ENCODE assay signal across 9 cellular contexts in the genomic region with DNA sequence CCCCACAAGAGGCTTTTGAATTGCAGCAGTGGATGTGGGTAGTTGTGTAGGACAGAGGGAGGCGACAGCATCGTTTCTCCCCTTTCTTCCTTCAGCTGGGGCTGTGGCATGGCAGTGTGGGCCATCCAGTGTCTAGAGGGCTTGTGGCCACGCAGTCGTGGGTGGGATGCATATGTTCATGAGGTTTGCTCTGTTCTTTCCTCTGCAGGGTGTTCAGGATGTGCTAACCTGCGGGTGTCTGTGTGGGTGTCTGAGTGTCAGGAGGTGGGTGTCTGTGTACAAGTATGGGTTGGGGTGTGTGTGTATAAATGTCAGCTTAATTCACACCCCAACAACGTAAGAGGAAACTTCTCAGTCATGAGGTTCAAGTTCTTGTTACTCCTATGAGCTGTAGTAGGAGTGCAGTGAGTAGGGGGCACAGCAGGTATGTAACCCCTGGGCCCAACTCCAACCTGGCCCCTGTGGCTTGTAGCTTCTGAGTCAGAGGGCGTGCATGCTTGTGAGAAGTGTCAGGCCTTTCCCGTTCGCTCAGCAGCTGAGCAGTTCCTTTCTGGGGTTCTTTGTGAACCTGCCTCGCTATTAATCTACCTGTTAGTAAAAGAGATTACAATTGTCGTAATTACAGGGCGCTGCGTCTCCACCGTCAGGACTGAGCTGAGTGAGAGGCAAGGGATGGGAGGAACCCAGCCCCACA. TPM values are rescaled to one million over a fixed set of nuclear protein-coding genes. Genes with fewer than 3 reads are reported as not detected.
DNase-seq lines count a peak whose midpoint lies in the region.
"Had no signal": no experiment of that assay in that cellular context is flagged by ENCODE, and none has a peak within 500 bp of the region (broad histone marks: within the 10 kb centered on the region; RNA-seq: fewer than 3 reads in every experiment).

No MANE protein-coding gene starts in this region.

- intact Hi-C loops in activated CD4-positive, alpha-beta T cell treated with anti-CD3 and anti-CD28 coated beads, Interleukin-2, amount 10 ng/mL, durations not matched to agents 24 days and 14 days (cut with micrococcal nuclease) = no loop called here

- no peaks in the 10 kb centered on the region for H3K9me3 Mint-ChIP-seq in activated CD4-positive, alpha-beta T cell treated with anti-CD3 and anti-CD28 coated beads, Interleukin-2, amount 10 ng/mL, durations not matched to agents 24 days and 14 days
- H3K9me3 Mint-ChIP-seq in activated CD4-positive, alpha-beta T cell treated with anti-CD3 and anti-CD28 coated beads, Interleukin-2, amount 10 ng/mL, durations not matched to agents 7 days and 5 days = no peaks in the 10 kb centered on the region
- H3K9me3 Mint-ChIP-seq in activated naive CD8-positive, alpha-beta T cell (ENCODE audit: low read depth) = no peaks in the 10 kb centered on the region

- POLR2A ChIA-PET in activated CD4-positive, alpha-beta T cell treated with anti-CD3 and anti-CD28 coated beads, Interleukin-2, amount 10 ng/mL, durations not matched to agents 7 days and 5 days (lab: Charles Lee) = no interaction called here

- H3K27ac Mint-ChIP-seq in activated CD4-positive, alpha-beta T cell treated with anti-CD3 and anti-CD28 coated beads, Interleukin-2, amount 10 ng/mL, durations not matched to agents 24 days and 14 days = peak overlapping the region; percentile 36
- no peak overlapping the region for H3K27ac Mint-ChIP-seq in activated CD4-positive, alpha-beta T cell treated with anti-CD3 and anti-CD28 coated beads, Interleukin-2, amount 10 ng/mL, durations not matched to agents 7 days and 5 days
- H3K27ac Mint-ChIP-seq in activated naive CD8-positive, alpha-beta T cell = peak overlapping the region; percentile 89

- CTCF ChIA-PET in activated CD4-positive, alpha-beta T cell treated with anti-CD3 and anti-CD28 coated beads, Interleukin-2, amount 10 ng/mL, durations not matched to agents 7 days and 5 days (lab: Charles Lee) = interaction anchor here (1.1 to 2.8 kb wide), 5 partner anchors 10 to 79 kb away, joined by 4 to 8 read pairs (median 6); no protein-coding TSS in a partner anchor

- peak overlapping the region; percentile 7 for H3K4me3 Mint-ChIP-seq in activated CD4-positive, alpha-beta T cell treated with anti-CD3 and anti-CD28 coated beads, Interleukin-2, amount 10 ng/mL, durations not matched to agents 24 days and 14 days
- H3K4me3 Mint-ChIP-seq in activated CD4-positive, alpha-beta T cell treated with anti-CD3 and anti-CD28 coated beads, Interleukin-2, amount 10 ng/mL, durations not matched to agents 7 days and 5 days = no peak overlapping the region
- H3K4me3 Mint-ChIP-seq in activated naive CD8-positive, alpha-beta T cell = peak overlapping the region; percentile 41

- H3K36me3 Mint-ChIP-seq in activated CD4-positive, alpha-beta T cell treated with anti-CD3 and anti-CD28 coated beads, Interleukin-2, amount 10 ng/mL, durations not matched to agents 24 days and 14 days (ENCODE audit: low read depth) = no peaks in the 10 kb centered on the region
- no peaks in the 10 kb centered on the region for H3K36me3 Mint-ChIP-seq in activated CD4-positive, alpha-beta T cell treated with anti-CD3 and anti-CD28 coated beads, Interleukin-2, amount 10 ng/mL, durations not matched to agents 7 days and 5 days (ENCODE audit: low read depth)
- no peaks in the 10 kb centered on the region for H3K36me3 Mint-ChIP-seq in activated naive CD8-positive, alpha-beta T cell

- DNase-seq in activated CD4-positive, alpha-beta T cell treated with anti-CD3 and anti-CD28 coated beads, Interleukin-2, amount 10 ng/mL, durations not matched to agents 24 days and 14 days = no peak
- no peak for DNase-seq in activated CD4-positive, alpha-beta T cell treated with anti-CD3 and anti-CD28 coated beads, Interleukin-2, amount 10 ng/mL, durations not matched to agents 7 days and 5 days
- DNase-seq in kidney tubule cell (ENCODE audit: low spot score) = peak; percentile 39
- DNase-seq in substantia nigra (lab: John Stamatoyannopoulos, UW) = no peak
- no peak for DNase-seq in stimulated activated CD4-positive, alpha-beta T cell treated with anti-CD3 and anti-CD28 coated beads, Interleukin-12 subunit alpha, Interleukin-12 subunit beta, amount 100 ng/mL, for 4 hours
- no peak for DNase-seq in globus pallidus (ENCODE audit: low spot score)
- no peak for DNase-seq in MV-4-11 (lab: John Stamatoyannopoulos, UW)
- DNase-seq: NCI-H1105 treated with DMSO at 0.1 percent for 48 hours had no signal

- peaks cover 17% of the 10 kb centered on the region for H3K4me1 Mint-ChIP-seq in activated CD4-positive, alpha-beta T cell treated with anti-CD3 and anti-CD28 coated beads, Interleukin-2, amount 10 ng/mL, durations not matched to agents 24 days and 14 days
- no peaks in the 10 kb centered on the region for H3K4me1 Mint-ChIP-seq in activated CD4-positive, alpha-beta T cell treated with anti-CD3 and anti-CD28 coated beads, Interleukin-2, amount 10 ng/mL, durations not matched to agents 7 days and 5 days
- peaks cover 24% of the 10 kb centered on the region for H3K4me1 Mint-ChIP-seq in activated naive CD8-positive, alpha-beta T cell (ENCODE audit: low read depth)

- H3K27me3 Mint-ChIP-seq in activated CD4-positive, alpha-beta T cell treated with anti-CD3 and anti-CD28 coated beads, Interleukin-2, amount 10 ng/mL, durations not matched to agents 24 days and 14 days = peaks cover 5% of the 10 kb centered on the region
- no peaks in the 10 kb centered on the region for H3K27me3 Mint-ChIP-seq in activated CD4-positive, alpha-beta T cell treated with anti-CD3 and anti-CD28 coated beads, Interleukin-2, amount 10 ng/mL, durations not matched to agents 7 days and 5 days
- no peaks in the 10 kb centered on the region for H3K27me3 Mint-ChIP-seq in activated naive CD8-positive, alpha-beta T cell

- H3K27ac ChIP-seq in substantia nigra (ENCODE audit: low read depth, low read length, poor library complexity, severe bottlenecking) = peak overlapping the region; percentile 28

RNA-seq across cellular contexts. Expression of gene NFIX, which starts 49.0 kb away (rescaled TPM):
- 8.3 and 10.4 TPM in 2 replicates for total RNA-seq in activated CD4-positive, alpha-beta T cell treated with anti-CD3 and anti-CD28 coated beads, Interleukin-2, amount 10 ng/mL, durations not matched to agents 24 days and 14 days
- 1 to 10 TPM; 1.2 to 1.5 TPM for total RNA-seq in activated CD4-positive, alpha-beta T cell treated with anti-CD3 and anti-CD28 coated beads, Interleukin-2, amount 10 ng/mL, durations not matched to agents 7 days and 5 days

RNA-seq across cellular contexts. Expression of gene LYL1, which starts 58.4 kb away (rescaled TPM):
- 2.1 and 2.4 TPM in 2 replicates for total RNA-seq in activated CD4-positive, alpha-beta T cell treated with anti-CD3 and anti-CD28 coated beads, Interleukin-2, amount 10 ng/mL, durations not matched to agents 24 days and 14 days
- 1 to 10 TPM; 2.3 to 2.5 TPM for total RNA-seq in activated CD4-positive, alpha-beta T cell treated with anti-CD3 and anti-CD28 coated beads, Interleukin-2, amount 10 ng/mL, durations not matched to agents 7 days and 5 days
